In the genomic region with DNA sequence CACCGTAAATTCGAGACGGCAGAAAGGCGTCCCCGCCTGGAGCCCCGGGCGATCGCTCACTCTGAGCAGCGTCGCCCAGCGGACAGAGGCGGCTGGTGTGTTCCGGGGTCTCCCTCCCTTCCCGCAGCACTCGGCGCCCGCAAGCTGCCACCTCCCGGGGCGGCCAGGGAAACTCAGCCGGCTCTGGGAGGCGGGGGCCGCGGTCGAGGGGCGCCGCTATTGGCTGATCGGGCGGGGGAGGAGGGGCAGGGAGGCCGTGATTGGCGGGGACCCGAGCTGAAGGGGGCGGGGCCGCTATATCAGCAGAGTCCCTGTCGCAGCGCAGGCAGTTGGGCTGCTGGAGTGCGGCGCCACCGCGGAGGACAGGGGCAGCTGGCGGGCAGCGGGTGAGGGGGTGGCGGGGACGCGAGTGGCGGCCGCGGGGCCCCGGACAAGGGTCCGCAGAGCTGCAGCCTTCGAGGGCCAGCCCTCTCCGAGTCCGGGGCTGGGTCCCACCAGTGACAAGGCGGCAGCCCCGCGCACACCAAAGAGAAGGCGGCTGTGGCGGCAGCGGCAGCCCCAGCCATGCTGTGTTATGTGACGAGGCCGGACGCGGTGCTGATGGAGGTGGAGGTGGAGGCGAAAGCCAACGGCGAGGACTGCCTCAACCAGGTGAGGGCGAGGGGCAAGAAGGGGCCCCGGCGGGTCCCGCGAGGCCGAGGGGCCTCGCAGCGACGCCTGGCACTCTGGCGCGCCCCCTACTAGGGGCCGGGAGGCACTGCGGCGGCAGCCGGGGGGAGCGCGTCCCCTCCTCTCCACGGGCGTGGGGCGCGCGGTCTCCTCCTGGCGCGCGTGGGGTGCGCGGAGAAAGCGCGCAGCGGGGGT, we compare ENCODE assay signal across 1 cellular context.
TF ChIP-seq lines count a peak whose summit lies in the region.

TSS of gene MYLIP (plus strand) at position 328 of the 864 bp plus-strand sequence. CDS start at position 565, 237 bp downstream.

TF ChIP-seq in SK-N-SH, 30 proteins besides CTCF, POLR2A, EP300 and RAD21 (continued from another document):
- TF ChIP-seq RFX5 (IDR thresholded peaks at IDR 0.05; ENCODE audit: low read length) = peak; percentile 69; the same call in 1 of the 2 replicates
- TF ChIP-seq TAF1 (IDR thresholded peaks at IDR 0.05; ENCODE audit: borderline replicate concordance, low read depth, low read length) = peak; percentile 97
